ENCODE assay signal across 11 cellular contexts in the genomic region with DNA sequence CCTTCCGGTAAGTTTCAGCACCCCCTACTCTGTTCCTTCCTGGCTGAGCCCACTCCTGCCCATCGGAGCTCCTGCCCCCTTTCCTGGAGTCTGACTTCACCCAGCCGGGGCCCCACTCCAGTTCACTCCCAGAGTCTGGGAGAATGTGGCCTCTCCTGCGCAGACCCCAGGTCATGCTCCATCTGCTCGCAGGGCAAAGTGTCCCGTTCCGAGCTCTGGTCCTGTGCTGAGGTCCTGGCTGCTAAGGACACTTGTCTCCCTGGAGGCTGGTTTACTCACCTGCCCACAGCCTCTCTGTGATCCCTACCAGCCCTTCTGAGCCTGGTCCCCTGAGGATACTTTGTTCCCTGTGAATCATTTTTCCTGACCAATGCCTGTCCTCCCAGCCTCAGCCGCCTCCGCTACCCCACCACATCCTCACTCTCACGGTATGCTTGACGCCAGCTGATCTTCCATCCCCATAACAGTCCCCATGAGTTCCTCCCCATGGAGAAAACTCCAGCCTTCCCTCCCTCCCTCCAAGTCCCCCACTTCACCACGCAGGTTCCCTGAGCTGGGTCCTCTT. TPM values are rescaled to one million over a fixed set of nuclear protein-coding genes. Genes with fewer than 3 reads are reported as not detected.
DNase-seq lines count a peak whose midpoint lies in the region; ATAC-seq and TF ChIP-seq lines count a peak whose summit lies in the region.
"Had no signal": no experiment of that assay in that cellular context is flagged by ENCODE, and none has a peak within 500 bp of the region (broad histone marks: within the 10 kb centered on the region; RNA-seq: fewer than 3 reads in every experiment).

No MANE protein-coding gene starts in this region.

- no peaks in the 10 kb centered on the region for H3K27me3 ChIP-seq in liver (ENCODE audit: control insufficient read depth in 4 of 4, insufficient read depth in 4 of 4, low read length in 3 of 4)
- no peaks in the 10 kb centered on the region for H3K27me3 ChIP-seq in thyroid gland

- H3K4me1 ChIP-seq in liver (ENCODE audit: control insufficient read depth in 4 of 4, insufficient read depth in 4 of 4, low read length in 3 of 4) (peaks cover 0 to 29% (median 11%) of the 10 kb centered on the region in 4 donors), thyroid gland (peaks cover 0 to 22% of the 10 kb centered on the region in 2 donors)

- H3K27ac Mint-ChIP-seq in brain = peak overlapping the region in 3 of 5 experiments; percentile 9 to 51 (median 24)
- H3K27ac Mint-ChIP-seq: T-helper 2 cell treated with Interferon-gamma antibody and Interleukin-4, amounts not matched to agents 5 μg/mL and 100 μg/mL, for 36 hours had no signal

- peak overlapping the region; percentile 18 to 44 (median 29) for H3K4me3 ChIP-seq in liver (ENCODE audit: low read depth in 1 of 3, low read length in 3 of 3)
- no peak overlapping the region for H3K4me3 ChIP-seq in thyroid gland (replicated peaks in 1 of 3)

- H3K36me3 Mint-ChIP-seq in brain = peaks cover 2% of the 10 kb centered on the region

- peaks cover 0 to 3% (median 0%) of the 10 kb centered on the region in 5 experiments for H3K9me3 Mint-ChIP-seq in brain

- H3K27ac ChIP-seq in liver (ENCODE audit: low read depth in 1 of 2, low read length in 2 of 2) = peak overlapping the region; percentile 57 to 71
- no peak overlapping the region for H3K27ac ChIP-seq in thyroid gland

- H3K9me3 ChIP-seq in liver (ENCODE audit: control insufficient read depth in 4 of 4, low read length in 3 of 4) = no peaks in the 10 kb centered on the region
- no peaks in the 10 kb centered on the region for H3K9me3 ChIP-seq in thyroid gland
- H3K9me3 ChIP-seq: heart left ventricle had no signal

- in situ Hi-C loops in GM13977 (cut with MboI; ENCODE audit: low pct_unique_long_range_greater_than_20kb, low sequenced_read_pairs, unreplicated experiment) = no loop called here

- H3K4me1 Mint-ChIP-seq in brain = peaks cover 14% of the 10 kb centered on the region

- DNase-seq in 8988T (peak; percentile 77), GM13977 (ENCODE audit: low spot score) (peak; percentile 40), T-helper 2 cell (no peak), thyroid gland (no peak)
- DNase-seq in stimulated activated CD4-positive, alpha-beta T cell treated with anti-CD3 and anti-CD28 coated beads, Interleukin-12 subunit alpha, Interleukin-12 subunit beta, amount 100 ng/mL, for 4 hours = no peak
- DNase-seq: GF-D8, heart left ventricle had no signal

- peaks cover 0 to 14% (median 12%) of the 10 kb centered on the region in 4 donors for H3K36me3 ChIP-seq in liver (ENCODE audit: control insufficient read depth in 4 of 4, insufficient read depth in 3 of 4, low read depth in 1 of 4, low read length in 3 of 4)
- peaks cover 16 to 23% of the 10 kb centered on the region in 2 donors for H3K36me3 ChIP-seq in thyroid gland

- WGBS in liver = 34% methylated on average over 12 of the region's 12 CpGs
- WGBS in thyroid gland, 2 donors = 27 to 31% methylated on average over 12 of the region's 12 CpGs

- no peak for TF ChIP-seq RAD21 in liver (IDR thresholded peaks at IDR 0.05)

- H3K9ac ChIP-seq in liver (ENCODE audit: low read depth in 1 of 2, low read length in 2 of 2) = no peak overlapping the region

- no peak for ATAC-seq in HG03039 (IDR thresholded peaks at IDR 0.05; ENCODE audit: unreplicated experiment)

- TF ChIP-seq POLR2A in thyroid gland (IDR thresholded peaks at IDR 0.05) = no peak

- peak overlapping the region; percentile 10 to 71 (median 55) for H3K4me3 Mint-ChIP-seq in brain
- H3K4me3 Mint-ChIP-seq: T-helper 2 cell treated with Interferon-gamma antibody and Interleukin-4, amounts not matched to agents 5 μg/mL and 100 μg/mL, for 36 hours had no signal

- H3K27me3 Mint-ChIP-seq in brain = peaks cover 32% of the 10 kb centered on the region

- intact Hi-C loops in thyroid gland (cut with DNase I) = no loop called here

- TF ChIP-seq CTCF in GM13977 (IDR thresholded peaks at IDR 0.05; ENCODE audit: extremely low read depth, insufficient read depth, missing control alignments) (no peak), brain (conservative IDR thresholded peaks at IDR 0.05) (no peak), liver (IDR thresholded peaks at IDR 0.05; ENCODE audit: low read depth, low read length, missing input control) (no peak), thyroid gland (IDR thresholded peaks at IDR 0.05) (no peak)

TF ChIP-seq in liver, 16 proteins besides CTCF, POLR2A, EP300 and RAD21:
- no peak for TF ChIP-seq FOXA2 (IDR thresholded peaks at IDR 0.05)
- TF ChIP-seq, protein P1, sequence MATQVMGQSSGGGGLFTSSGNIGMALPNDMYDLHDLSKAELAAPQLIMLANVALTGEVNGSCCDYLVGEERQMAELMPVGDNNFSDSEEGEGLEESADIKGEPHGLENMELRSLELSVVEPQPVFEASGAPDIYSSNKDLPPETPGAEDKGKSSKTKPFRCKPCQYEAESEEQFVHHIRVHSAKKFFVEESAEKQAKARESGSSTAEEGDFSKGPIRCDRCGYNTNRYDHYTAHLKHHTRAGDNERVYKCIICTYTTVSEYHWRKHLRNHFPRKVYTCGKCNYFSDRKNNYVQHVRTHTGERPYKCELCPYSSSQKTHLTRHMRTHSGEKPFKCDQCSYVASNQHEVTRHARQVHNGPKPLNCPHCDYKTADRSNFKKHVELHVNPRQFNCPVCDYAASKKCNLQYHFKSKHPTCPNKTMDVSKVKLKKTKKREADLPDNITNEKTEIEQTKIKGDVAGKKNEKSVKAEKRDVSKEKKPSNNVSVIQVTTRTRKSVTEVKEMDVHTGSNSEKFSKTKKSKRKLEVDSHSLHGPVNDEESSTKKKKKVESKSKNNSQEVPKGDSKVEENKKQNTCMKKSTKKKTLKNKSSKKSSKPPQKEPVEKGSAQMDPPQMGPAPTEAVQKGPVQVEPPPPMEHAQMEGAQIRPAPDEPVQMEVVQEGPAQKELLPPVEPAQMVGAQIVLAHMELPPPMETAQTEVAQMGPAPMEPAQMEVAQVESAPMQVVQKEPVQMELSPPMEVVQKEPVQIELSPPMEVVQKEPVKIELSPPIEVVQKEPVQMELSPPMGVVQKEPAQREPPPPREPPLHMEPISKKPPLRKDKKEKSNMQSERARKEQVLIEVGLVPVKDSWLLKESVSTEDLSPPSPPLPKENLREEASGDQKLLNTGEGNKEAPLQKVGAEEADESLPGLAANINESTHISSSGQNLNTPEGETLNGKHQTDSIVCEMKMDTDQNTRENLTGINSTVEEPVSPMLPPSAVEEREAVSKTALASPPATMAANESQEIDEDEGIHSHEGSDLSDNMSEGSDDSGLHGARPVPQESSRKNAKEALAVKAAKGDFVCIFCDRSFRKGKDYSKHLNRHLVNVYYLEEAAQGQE (IDR thresholded peaks at IDR 0.05) = no peak
- TF ChIP-seq HNF4G (IDR thresholded peaks at IDR 0.05) = no peak
- TF ChIP-seq, protein P2, sequence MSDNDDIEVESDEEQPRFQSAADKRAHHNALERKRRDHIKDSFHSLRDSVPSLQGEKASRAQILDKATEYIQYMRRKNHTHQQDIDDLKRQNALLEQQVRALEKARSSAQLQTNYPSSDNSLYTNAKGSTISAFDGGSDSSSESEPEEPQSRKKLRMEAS (IDR thresholded peaks at IDR 0.05) = no peak
- no peak for TF ChIP-seq YY1 (IDR thresholded peaks at IDR 0.05)
- TF ChIP-seq RXRA (IDR thresholded peaks at IDR 0.05) = no peak
- no peak for TF ChIP-seq SP1 (IDR thresholded peaks at IDR 0.05)
- TF ChIP-seq NR2F2 (IDR thresholded peaks at IDR 0.05) = no peak
- TF ChIP-seq EGR1 (IDR thresholded peaks at IDR 0.05; ENCODE audit: low read depth in 2 of 2) = no peak
- no peak for TF ChIP-seq JUND (IDR thresholded peaks at IDR 0.05)
- TF ChIP-seq HNF4A (conservative IDR thresholded peaks at IDR 0.05) = no peak
- TF ChIP-seq, protein P3, sequence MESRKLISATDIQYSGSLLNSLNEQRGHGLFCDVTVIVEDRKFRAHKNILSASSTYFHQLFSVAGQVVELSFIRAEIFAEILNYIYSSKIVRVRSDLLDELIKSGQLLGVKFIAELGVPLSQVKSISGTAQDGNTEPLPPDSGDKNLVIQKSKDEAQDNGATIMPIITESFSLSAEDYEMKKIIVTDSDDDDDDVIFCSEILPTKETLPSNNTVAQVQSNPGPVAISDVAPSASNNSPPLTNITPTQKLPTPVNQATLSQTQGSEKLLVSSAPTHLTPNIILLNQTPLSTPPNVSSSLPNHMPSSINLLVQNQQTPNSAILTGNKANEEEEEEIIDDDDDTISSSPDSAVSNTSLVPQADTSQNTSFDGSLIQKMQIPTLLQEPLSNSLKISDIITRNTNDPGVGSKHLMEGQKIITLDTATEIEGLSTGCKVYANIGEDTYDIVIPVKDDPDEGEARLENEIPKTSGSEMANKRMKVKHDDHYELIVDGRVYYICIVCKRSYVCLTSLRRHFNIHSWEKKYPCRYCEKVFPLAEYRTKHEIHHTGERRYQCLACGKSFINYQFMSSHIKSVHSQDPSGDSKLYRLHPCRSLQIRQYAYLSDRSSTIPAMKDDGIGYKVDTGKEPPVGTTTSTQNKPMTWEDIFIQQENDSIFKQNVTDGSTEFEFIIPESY (IDR thresholded peaks at IDR 0.05) = no peak
- TF ChIP-seq TAF1 (conservative IDR thresholded peaks at IDR 0.05) = no peak
- TF ChIP-seq, protein P4, sequence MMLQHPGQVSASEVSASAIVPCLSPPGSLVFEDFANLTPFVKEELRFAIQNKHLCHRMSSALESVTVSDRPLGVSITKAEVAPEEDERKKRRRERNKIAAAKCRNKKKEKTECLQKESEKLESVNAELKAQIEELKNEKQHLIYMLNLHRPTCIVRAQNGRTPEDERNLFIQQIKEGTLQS (IDR thresholded peaks at IDR 0.05) = no peak
- no peak for TF ChIP-seq FOXA1 (IDR thresholded peaks at IDR 0.05)
- no peak for TF ChIP-seq GABPA (IDR thresholded peaks at IDR 0.05 in 1 of 2, conservative IDR thresholded peaks at IDR 0.05 in 1 of 2)

RNA-seq across cellular contexts. Expression of a gene that starts 0.5 kb away (rescaled TPM):
- polyA plus RNA-seq in brain (ENCODE audit: insufficient read depth, low read depth, low replicate concordance) (2.3 TPM), liver (1 to 10 TPM in 1 of 2 donors, under 1 TPM in 1; 0.14 to 2.9 TPM)
- total RNA-seq in liver (1 to 10 TPM in 1 of 2 donors, under 1 TPM in 1; 0.65 to 8.5 TPM), thyroid gland (100 to 1,000 TPM in 1 of 4 donors, 1 to 10 TPM in 1, under 1 TPM in 1, not detected in 1; 0.22 to 126 (median 1.5) TPM)

RNA-seq across cellular contexts. Expression of a gene that starts 13.9 kb away (rescaled TPM):
- polyA plus RNA-seq in brain (ENCODE audit: insufficient read depth, low read depth, low replicate concordance) (381 TPM), liver (100 to 1,000 TPM; 731 to 814 TPM)
- total RNA-seq in liver (100 to 1,000 TPM; 310 to 374 TPM), thyroid gland (100 to 1,000 TPM; 363 to 577 (median 457) TPM)

RNA-seq across cellular contexts. Expression of a gene that starts 52.9 kb away (rescaled TPM):
- polyA plus RNA-seq in brain (ENCODE audit: insufficient read depth, low read depth, low replicate concordance) = not detected
- total RNA-seq in liver = under 1 TPM in 1 of 2 donors, not detected in 1; 0.84 TPM
- polyA plus RNA-seq in liver = 1 to 10 TPM in 1 of 2 donors, not detected in 1; 1.2 TPM
- not detected for total RNA-seq in thyroid gland
- total RNA-seq: heart left ventricle had no signal
- polyA plus RNA-seq: heart left ventricle had no signal

Comparison
In these comparisons a context has a peak if more than half of its experiments do, and no peak if none do; other contexts are left out.
1. DNase-seq: peak in 8988T (single experiment) and GM13977 (single experiment); none in stimulated activated CD4-positive, alpha-beta T cell treated with anti-CD3 and anti-CD28 coated beads, Interleukin-12 subunit alpha, Interleukin-12 subunit beta, amount 100 ng/mL, for 4 hours (single experiment), T-helper 2 cell (0 of 5) and thyroid gland (0 of 2).
2. H3K27ac ChIP-seq: peak in liver (2 of 2); none in thyroid gland (0 of 3).
3. H3K4me3 ChIP-seq: peak in liver (3 of 3); none in thyroid gland (0 of 3).